In the genomic region with DNA sequence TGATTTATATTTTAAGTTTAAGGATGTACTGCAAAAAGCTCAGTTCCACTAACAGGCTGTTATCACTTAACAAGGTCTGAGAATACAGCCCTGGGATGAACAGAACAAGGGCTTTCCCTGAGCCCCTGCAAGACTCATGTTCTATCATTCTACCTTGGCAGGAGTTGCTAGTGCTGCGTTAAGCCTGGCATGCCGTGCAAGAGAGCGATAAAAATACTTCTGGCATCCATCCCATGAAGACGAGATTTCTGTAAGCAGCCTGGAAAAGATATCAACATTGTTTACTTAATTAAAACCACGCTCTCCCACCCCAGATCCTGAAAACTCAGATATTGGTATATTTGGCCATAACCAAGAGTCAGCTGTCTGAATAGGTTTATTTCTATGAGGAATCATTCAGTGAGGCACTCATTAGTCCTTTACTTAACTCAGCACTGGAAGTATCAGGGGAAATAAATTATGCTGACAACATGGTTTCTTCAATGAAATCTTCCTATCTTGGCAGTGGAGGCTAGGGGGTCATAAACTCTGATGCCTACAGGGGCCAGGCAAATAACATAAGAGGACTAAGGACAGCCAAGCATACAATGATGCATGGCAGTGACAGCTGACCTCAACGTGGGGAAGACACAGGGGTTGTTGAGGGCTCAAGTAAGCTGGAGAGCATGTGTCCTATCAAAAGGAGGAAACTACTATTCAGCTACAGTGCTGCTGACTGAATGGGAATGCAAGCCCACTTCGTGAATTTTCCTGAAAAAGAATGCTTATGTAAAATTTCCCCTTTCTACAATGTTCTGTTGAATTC, we compare ENCODE assay signal across 18 cellular contexts. TPM values are rescaled to one million over a fixed set of nuclear protein-coding genes. Genes with fewer than 3 reads are reported as not detected.
DNase-seq lines count a peak whose midpoint lies in the region; ATAC-seq and TF ChIP-seq lines count a peak whose summit lies in the region.
"Had no signal": no experiment of that assay in that cellular context is flagged by ENCODE, and none has a peak within 500 bp of the region (broad histone marks: within the 10 kb centered on the region; RNA-seq: fewer than 3 reads in every experiment).

No MANE protein-coding gene starts in this region.

- H3K9me3 ChIP-seq in heart left ventricle = no peaks in the 10 kb centered on the region
- no peaks in the 10 kb centered on the region for H3K9me3 ChIP-seq in testis
- no peaks in the 10 kb centered on the region for H3K9me3 ChIP-seq in thyroid gland
- H3K9me3 ChIP-seq: breast epithelium, prostate gland, SJSA1, thoracic aorta had no signal

- 31 to 50% (median 41%) methylated on average over 7 of the region's 7 CpGs for WGBS in heart left ventricle, 4 donors
- WGBS in testis, 2 donors = 41 to 42% methylated on average over 7 of the region's 7 CpGs
- 72 to 79% methylated on average over 7 of the region's 7 CpGs for WGBS in thyroid gland, 2 donors

- TF ChIP-seq POLR2A in heart left ventricle (IDR thresholded peaks at IDR 0.05) (no peak), testis (IDR thresholded peaks at IDR 0.05) (no peak), thyroid gland (IDR thresholded peaks at IDR 0.05) (no peak)

- TF ChIP-seq CTCF in HFF-Myc (IDR thresholded peaks at IDR 0.05; ENCODE audit: low read depth, low read length, missing control alignments) (no peak), heart left ventricle (IDR thresholded peaks at IDR 0.05) (no peak), testis (IDR thresholded peaks at IDR 0.05) (no peak), thyroid gland (IDR thresholded peaks at IDR 0.05) (no peak)

- H3K27ac ChIP-seq in heart left ventricle (peak overlapping the region in 6 of 12 donors; percentile 6 to 51 (median 20)), testis (no peak overlapping the region), thyroid gland (no peak overlapping the region)
- H3K27ac ChIP-seq: breast epithelium, prostate gland, SJSA1, thoracic aorta had no signal

- H3K27me3 ChIP-seq in heart left ventricle = no peaks in the 10 kb centered on the region
- no peaks in the 10 kb centered on the region for H3K27me3 ChIP-seq in testis
- no peaks in the 10 kb centered on the region for H3K27me3 ChIP-seq in thyroid gland
- H3K27me3 ChIP-seq: breast epithelium, SJSA1 had no signal

- peak; percentile 15 for DNase-seq in HFF-Myc (ENCODE audit: extremely low read depth, low read depth)
- peak; percentile 51 for DNase-seq in cerebellar cortex (ENCODE audit: low spot score)
- peak in 1 of 5 donors; percentile 53 for DNase-seq in heart left ventricle
- peak; percentile 54 for DNase-seq in testis
- no peak for DNase-seq in thyroid gland
- no peak for DNase-seq in Ammon's horn (ENCODE audit: low spot score)
- DNase-seq: activated CD4-positive, CD25-positive, alpha-beta regulatory T cell; CD4-positive, alpha-beta T cell; HFFc6; NCI-H1436; PC-3 had no signal

- peaks cover 0 to 41% (median 5%) of the 10 kb centered on the region in 12 donors for H3K4me1 ChIP-seq in heart left ventricle
- H3K4me1 ChIP-seq in testis = peaks cover 8% of the 10 kb centered on the region
- H3K4me1 ChIP-seq in thyroid gland = no peaks in the 10 kb centered on the region
- H3K4me1 ChIP-seq: breast epithelium, prostate gland, SJSA1 had no signal

- H3K4me3 ChIP-seq in HFF-Myc (replicated peaks; ENCODE audit: low read depth, low read length) (no peak overlapping the region), heart left ventricle (no peak overlapping the region), testis (no peak overlapping the region), thyroid gland (replicated peaks in 1 of 3) (no peak overlapping the region)
- H3K4me3 ChIP-seq: breast epithelium, prostate gland, SJSA1, thoracic aorta had no signal

- intact Hi-C loops in heart left ventricle (cut with DNase I) = no loop called here
- intact Hi-C loops in testis (cut with DNase I; ENCODE audit: low total_unique reads) = no loop called here
- intact Hi-C loops in thyroid gland (cut with DNase I) = no loop called here

- ATAC-seq in heart left ventricle (peak in 3 of 4 donors; percentile 41 to 66 (median 63)), GM19452 (IDR thresholded peaks at IDR 0.05; ENCODE audit: unreplicated experiment) (no peak)
- ATAC-seq: esophagus mucosa; PC-3; stimulated activated effector memory CD8-positive, alpha-beta T cell treated with anti-CD3 and anti-CD28 coated beads, Interleukin-12 subunit alpha, Interleukin-12 subunit beta, amount 100 ng/mL, for 72 hours had no signal

- H3K36me3 ChIP-seq in heart left ventricle (peaks cover 2 to 100% (median 93%) of the 10 kb centered on the region in 9 donors), testis (ENCODE audit: low read depth, missing control alignments) (no peaks in the 10 kb centered on the region), thyroid gland (peaks cover 75 to 89% of the 10 kb centered on the region in 2 donors)
- H3K36me3 ChIP-seq: breast epithelium had no signal

RNA-seq across cellular contexts. Expression of gene LYRM2, which starts 37.6 kb away (rescaled TPM):
- total RNA-seq in heart left ventricle (10 to 100 TPM; 15.2 to 50.0 (median 44.3) TPM), testis (10 to 100 TPM; 18.6 to 24.8 TPM), thyroid gland (10 to 100 TPM; 28.7 to 38.5 (median 31.2) TPM)
- polyA plus RNA-seq in heart left ventricle (10 to 100 TPM; 16.9 to 35.7 TPM), testis (ENCODE audit: insufficient read depth, low read depth, low replicate concordance) (32.5 TPM)

Comparison
In these comparisons a context has a peak if more than half of its experiments do, and no peak if none do; other contexts are left out.
1. DNase-seq: peak in HFF-Myc (single experiment), cerebellar cortex (single experiment) and testis (single experiment); none in thyroid gland (0 of 2) and Ammon's horn (single experiment).